In the genomic region with DNA sequence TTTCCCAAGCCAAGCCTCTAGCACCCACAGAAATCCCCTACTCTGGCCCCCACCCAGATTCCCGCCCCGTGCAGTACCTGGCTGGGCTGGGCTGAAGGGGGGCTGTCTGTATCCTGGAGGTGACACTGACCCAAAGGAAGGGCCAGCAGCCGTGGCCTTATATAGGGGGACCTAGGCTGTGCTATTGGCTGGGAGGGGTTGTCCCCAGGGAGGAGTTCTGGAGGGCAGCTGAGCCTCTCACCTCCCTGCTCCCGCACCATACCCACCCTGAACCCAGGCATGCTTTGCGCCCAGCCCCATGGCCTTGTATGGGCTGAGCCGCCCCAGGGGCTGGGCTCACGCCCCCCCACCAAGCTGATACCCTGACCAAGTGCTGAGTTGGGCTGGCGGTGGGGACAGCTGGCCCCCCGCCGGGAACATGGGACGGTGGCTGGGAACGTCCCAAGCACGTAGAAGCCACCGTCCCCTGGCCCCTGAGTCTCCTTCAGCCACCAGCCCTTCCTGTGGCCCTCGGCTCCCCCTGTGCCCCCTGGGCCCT, we compare ENCODE assay signal across 14 cellular contexts. TPM values are rescaled to one million over a fixed set of nuclear protein-coding genes. Genes with fewer than 3 reads are reported as not detected.
DNase-seq lines count a peak whose midpoint lies in the region; ATAC-seq and TF ChIP-seq lines count a peak whose summit lies in the region.
"Had no signal": no experiment of that assay in that cellular context is flagged by ENCODE, and none has a peak within 500 bp of the region (broad histone marks: within the 10 kb centered on the region; RNA-seq: fewer than 3 reads in every experiment).

A gene (minus strand): TSS at position 132 of the 538 bp plus-strand sequence. CDS start 3,162 bp downstream, outside the sequence.

- CTCF ChIA-PET in CD8-positive, alpha-beta memory T cell (lab: Charles Lee) = no interaction called here

- intact Hi-C loops in left ventricle myocardium superior (cut with micrococcal nuclease) = no loop called here

- peaks cover 21 to 36% of the 10 kb centered on the region in 2 donors for H3K27me3 Mint-ChIP-seq in CD8-positive, alpha-beta memory T cell

- in situ Hi-C loops in astrocyte of the spinal cord (cut with HindIII; ENCODE audit: low sequenced_read_pairs) = no loop called here

- no peaks in the 10 kb centered on the region for H3K36me3 ChIP-seq in BLaER1
- no peaks in the 10 kb centered on the region for H3K36me3 ChIP-seq in rectal smooth muscle tissue (ENCODE audit: control insufficient read depth, insufficient read depth, low read length)
- H3K36me3 ChIP-seq in CD8-positive, alpha-beta memory T cell (ENCODE audit: insufficient read depth, low read length) = no peaks in the 10 kb centered on the region

- DNase-seq in astrocyte of the spinal cord (ENCODE audit: low read depth, low spot score) = no peak
- peak; percentile 93 for DNase-seq in left ventricle myocardium superior
- no peak for DNase-seq in OCI-M1 (lab: John Stamatoyannopoulos, UW)
- DNase-seq in stimulated activated CD4-positive, alpha-beta T cell treated with anti-CD3 and anti-CD28 coated beads, Interleukin-4, amount 100 ng/mL, for 4 hours = no peak
- DNase-seq in CD8-positive, alpha-beta memory T cell = no peak
- DNase-seq: activated CD4-positive, alpha-beta T cell treated with anti-CD3 and anti-CD28 coated beads for 1 hour; immature natural killer cell; NCI-H2081 treated with DMSO at 0.1 percent for 48 hours; SIG-M5 had no signal

- H3K9me3 Mint-ChIP-seq in CD8-positive, alpha-beta memory T cell = no peaks in the 10 kb centered on the region
- H3K9me3 Mint-ChIP-seq: immature natural killer cell had no signal

- H3K4me1 ChIP-seq in BLaER1 = peaks cover 51% of the 10 kb centered on the region
- peaks cover 8% of the 10 kb centered on the region for H3K4me1 ChIP-seq in rectal smooth muscle tissue (ENCODE audit: control insufficient read depth, insufficient read depth, low read length)
- no peaks in the 10 kb centered on the region for H3K4me1 ChIP-seq in CD8-positive, alpha-beta memory T cell (ENCODE audit: insufficient read depth, low read length)

- no peaks in the 10 kb centered on the region for H3K9me3 ChIP-seq in BLaER1
- no peaks in the 10 kb centered on the region for H3K9me3 ChIP-seq in CD8-positive, alpha-beta memory T cell (ENCODE audit: low read length)

- H3K27ac ChIP-seq in BLaER1 (peak within 1 kb of the TSS; percentile 65), rectal smooth muscle tissue (ENCODE audit: low read depth, low read length) (peak within 1 kb of the TSS; percentile 79)
- H3K27ac ChIP-seq in CD8-positive, alpha-beta memory T cell (ENCODE audit: low read depth, low read length) = no peak within 1 kb of the TSS

- H3K27me3 ChIP-seq in BLaER1 (no peaks in the 10 kb centered on the region), rectal smooth muscle tissue (ENCODE audit: control insufficient read depth, insufficient read depth, low read length) (peaks cover 3% of the 10 kb centered on the region)
- H3K27me3 ChIP-seq in CD8-positive, alpha-beta memory T cell (ENCODE audit: insufficient read depth, low read length, poor library complexity, severe bottlenecking) = peaks cover 16% of the 10 kb centered on the region

- TF ChIP-seq CTCF in astrocyte of the spinal cord (IDR thresholded peaks at IDR 0.05; ENCODE audit: low read depth, low read length) = no peak

- H3K36me3 Mint-ChIP-seq in CD8-positive, alpha-beta memory T cell = no peaks in the 10 kb centered on the region
- H3K36me3 Mint-ChIP-seq: immature natural killer cell had no signal

- H3K4me1 Mint-ChIP-seq in CD8-positive, alpha-beta memory T cell = peaks cover 0 to 2% (median 0%) of the 10 kb centered on the region in 3 donors
- H3K4me1 Mint-ChIP-seq: immature natural killer cell had no signal

- POLR2A ChIA-PET in CD8-positive, alpha-beta memory T cell (lab: Charles Lee) = no interaction called here

- peak within 1 kb of the TSS in 1 of 7 donors; percentile 32 for H3K4me3 Mint-ChIP-seq in CD8-positive, alpha-beta memory T cell
- H3K4me3 Mint-ChIP-seq: immature natural killer cell had no signal

- H4K20me1 ChIP-seq in BLaER1 = no peaks in the 10 kb centered on the region

- H3K9ac ChIP-seq in BLaER1 = peak within 1 kb of the TSS; percentile 45
- H3K9ac ChIP-seq in rectal smooth muscle tissue (ENCODE audit: low read length) = peak within 1 kb of the TSS; percentile 30

- H3K4me2 ChIP-seq in BLaER1 = peak within 1 kb of the TSS; percentile 78

- H3K4me3 ChIP-seq in BLaER1 (peak within 1 kb of the TSS; percentile 47), astrocyte of the spinal cord (ENCODE audit: low read depth, low read length) (peak within 1 kb of the TSS; percentile 20), rectal smooth muscle tissue (ENCODE audit: low read length) (peak within 1 kb of the TSS; percentile 42)
- H3K4me3 ChIP-seq in CD8-positive, alpha-beta memory T cell (ENCODE audit: low read length) = no peak within 1 kb of the TSS

- ATAC-seq in left ventricle myocardium superior (peak; percentile 83), HG03039 (IDR thresholded peaks at IDR 0.05; ENCODE audit: unreplicated experiment) (no peak)

- H3K27ac Mint-ChIP-seq in CD8-positive, alpha-beta memory T cell = peak within 1 kb of the TSS in 1 of 8 donors; percentile 38
- H3K27ac Mint-ChIP-seq: immature natural killer cell had no signal

RNA-seq across cellular contexts. Expression of the gene that starts here (rescaled TPM):
- total RNA-seq in left ventricle myocardium superior = 6,589 TPM
- total RNA-seq in CD8-positive, alpha-beta memory T cell = not detected
- polyA plus RNA-seq in CD8-positive, alpha-beta memory T cell = 0.13 TPM
- total RNA-seq: dermis microvascular lymphatic vessel endothelial cell, HT1080 had no signal
- polyA plus RNA-seq: immature natural killer cell had no signal

Comparison
In these comparisons a context has a peak if more than half of its experiments do, and no peak if none do; other contexts are left out.
1. RNA of the gene that starts here (total RNA-seq): 6,589 TPM in left ventricle myocardium superior (single experiment); not detected in CD8-positive, alpha-beta memory T cell; every median in the first group is over 1,000 times any median in the second.